In genomic region chr5:168910874-168911273, GRCh38 we compare ENCODE assay signal across 3 cellular contexts.
"Had no signal": no experiment of that assay in that cellular context is flagged by ENCODE, and none has a peak within 500 bp of the region (broad histone marks: within the 10 kb centered on the region; RNA-seq: fewer than 3 reads in every experiment).

No MANE protein-coding gene starts in this region.

- ATAC-seq: GM12878 had no signal

- H3K4me3 ChIP-seq: GM12878 had no signal

- DNase-seq: GDM1, GF-D8 had no signal
